Comparison of ENCODE assay signal across 6 cellular contexts in the genomic region with DNA sequence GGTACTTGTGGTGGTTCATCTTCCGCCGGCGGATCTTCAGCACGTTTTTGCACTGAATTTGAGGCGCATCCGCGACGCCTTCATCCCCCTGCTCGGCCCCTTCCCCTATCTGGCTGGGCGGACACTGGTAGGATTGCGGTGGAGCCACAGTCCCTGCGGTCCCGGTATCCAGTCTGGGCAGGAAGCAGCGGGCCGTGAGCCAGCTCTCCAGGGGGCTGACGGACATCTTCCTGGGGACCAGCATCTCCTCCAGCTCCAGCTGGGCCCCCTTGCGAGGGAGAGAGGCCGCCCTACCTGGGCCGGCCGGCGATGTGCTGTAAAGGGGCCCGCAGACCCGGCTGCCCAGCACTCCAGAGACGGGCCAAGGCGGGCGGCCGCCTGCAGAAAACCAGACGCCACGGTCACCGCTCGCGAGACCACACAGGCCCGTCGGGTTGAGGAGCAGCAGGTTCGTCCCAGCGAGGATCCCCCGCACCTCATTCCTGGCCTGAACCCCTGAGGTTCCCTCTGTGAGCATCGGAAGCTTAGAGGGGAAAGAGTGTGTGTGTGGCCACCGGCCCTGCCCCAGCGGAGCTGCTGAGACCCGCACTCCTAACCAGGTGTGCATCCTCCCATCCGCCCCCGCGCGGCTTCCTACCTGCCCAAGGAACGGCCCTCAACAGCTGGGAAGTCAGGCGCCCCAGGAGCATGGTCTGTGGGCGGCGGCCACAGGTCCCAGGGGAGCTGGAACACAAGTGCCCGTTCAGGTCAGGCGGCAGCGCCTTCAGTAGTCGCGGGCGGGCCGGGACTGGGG. TPM values are rescaled to one million over a fixed set of nuclear protein-coding genes. Genes with fewer than 3 reads are reported as not detected.
DNase-seq lines count a peak whose midpoint lies in the region; ATAC-seq and TF ChIP-seq lines count a peak whose summit lies in the region.

No MANE protein-coding gene starts in this region.

- peak; percentile 3 for ATAC-seq in HG03175 (IDR thresholded peaks at IDR 0.05; ENCODE audit: unreplicated experiment)

- TF ChIP-seq CTCF in BJ (IDR thresholded peaks at IDR 0.05; ENCODE audit: insufficient read depth, low read depth, low read length) (no peak), coronary artery (IDR thresholded peaks at IDR 0.05) (no peak)

- CTCF ChIA-PET in BJ (lab: Yijun Ruan, JAX) = interaction anchor here (0.7 to 6.4 kb wide), 6 partner anchors 14 to 252 kb away, joined by 3 to 46 read pairs (median 4); partner anchors contain the start of gene DVL1

- POLR2A ChIA-PET in BJ (lab: Charles Lee) = interaction anchor here (0.6 to 1.2 kb wide), 2 partner anchors 25 to 56 kb away, joined by 4 to 6 read pairs; partner anchors contain the start of gene CCNL2

- intact Hi-C loops in posterior vena cava (cut with DNase I) = loop anchor here in 1 of 2 donors (10.0 kb wide), 1 partner anchor 131 kb away; no protein-coding TSS in a partner anchor

- peak overlapping the region; percentile 85 to 97 for H3K27ac ChIP-seq in coronary artery

- DNase-seq in BJ (ENCODE audit: low read depth) (no peak), coronary artery (ENCODE audit: low spot score) (no peak), posterior vena cava (ENCODE audit: low spot score) (peak; percentile 80), HPDE6-E6E7 (ENCODE audit: extremely low spot score) (no peak), dedifferentiated amniotic fluid mesenchymal stem cell (ENCODE audit: extremely low spot score) (no peak)

- H3K36me3 ChIP-seq in BJ (ENCODE audit: control insufficient read depth, insufficient read depth, low read length) = peaks cover 5% of the 10 kb centered on the region

- peak overlapping the region; percentile 78 for H3K4me3 ChIP-seq in BJ (ENCODE audit: low read depth, low read length)
- H3K4me3 ChIP-seq in coronary artery = peak overlapping the region; percentile 100

- H3K27me3 ChIP-seq in BJ (ENCODE audit: control insufficient read depth, insufficient read depth, low read length) = no peaks in the 10 kb centered on the region

RNA-seq across cellular contexts. Expression of gene AURKAIP1, which starts 0.7 kb away (rescaled TPM):
- 73.2 and 97.8 TPM in 2 replicates for polyA plus RNA-seq in BJ (2011; rRNA removed)
- polyA minus RNA-seq in BJ (2011; rRNA and poly(A)+ RNA removed) = 12.7 and 14.4 TPM in 2 replicates
- 10 to 100 TPM; 70.9 to 78.8 TPM for total RNA-seq in posterior vena cava

RNA-seq across cellular contexts. Expression of gene MXRA8, which starts 15.9 kb away (rescaled TPM):
- polyA plus RNA-seq in BJ (2011; rRNA removed) = 427 and 702 TPM in 2 replicates
- polyA minus RNA-seq in BJ (2011; rRNA and poly(A)+ RNA removed) = 346 and 399 TPM in 2 replicates
- total RNA-seq in posterior vena cava = 100 to 1,000 TPM; 104 to 174 TPM

RNA-seq across cellular contexts. Expression of gene CCNL2, which starts 24.9 kb away (rescaled TPM):
- 142 and 175 TPM in 2 replicates for polyA plus RNA-seq in BJ (2011; rRNA removed)
- 30.9 and 45.4 TPM in 2 replicates for polyA minus RNA-seq in BJ (2011; rRNA and poly(A)+ RNA removed)
- total RNA-seq in posterior vena cava = 100 to 1,000 TPM; 102 to 109 TPM

RNA-seq across cellular contexts. Expression of gene DVL1, which starts 25.0 kb away (rescaled TPM):
- 16.2 and 23.6 TPM in 2 replicates for polyA plus RNA-seq in BJ (2011; rRNA removed)
- 14.4 and 21.6 TPM in 2 replicates for polyA minus RNA-seq in BJ (2011; rRNA and poly(A)+ RNA removed)
- 10 to 100 TPM; 45.9 to 61.9 TPM for total RNA-seq in posterior vena cava

RNA-seq across cellular contexts. Expression of gene MRPL20, which starts 32.8 kb away (rescaled TPM):
- polyA plus RNA-seq in BJ (2011; rRNA removed) = 84.8 and 121 TPM in 2 replicates
- polyA minus RNA-seq in BJ (2011; rRNA and poly(A)+ RNA removed) = 36.3 and 61.3 TPM in 2 replicates
- total RNA-seq in posterior vena cava = 10 to 100 TPM; 69.7 to 75.0 TPM
